In the genomic region with DNA sequence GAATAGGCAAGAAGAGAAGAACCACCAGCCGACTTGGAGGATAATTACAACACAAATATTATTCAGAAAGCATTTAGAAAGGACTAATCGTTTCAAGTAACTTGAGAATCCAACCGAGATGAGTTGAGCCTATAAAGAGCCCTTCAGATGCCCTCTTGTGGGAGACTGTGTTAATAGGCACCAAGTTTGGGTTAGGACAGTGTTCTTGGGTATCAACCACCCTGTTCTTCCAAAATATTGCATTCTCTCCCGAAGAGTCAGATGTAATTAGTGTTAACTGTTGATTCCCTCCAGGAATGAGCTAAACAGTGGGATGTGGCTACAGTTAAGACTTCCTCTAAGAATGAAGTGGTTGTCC, we compare ENCODE assay signal across 8 cellular contexts.
A peak's percentile ranks its signal among the peaks of the same experiment; 100 is the strongest.
DNase-seq lines count a peak whose midpoint lies in the region; ATAC-seq, FAIRE-seq and TF ChIP-seq lines count a peak whose summit lies in the region.

No MANE protein-coding gene starts in this region.

- H4K8ac ChIP-seq in H1 (ENCODE audit: extremely low read depth, insufficient read depth, low read length): no peak overlapping the region

- H4K20me1 ChIP-seq in H1 (replicated peaks in 1 of 2; ENCODE audit: control insufficient read depth in 1 of 2, insufficient read depth in 2 of 2, low read length in 2 of 2) (peaks cover 0 to 1% of the 10 kb centered on the region in 2 experiments), neural cell (ENCODE audit: insufficient read depth) (no peaks in the 10 kb centered on the region)

- H3K18ac ChIP-seq in H1 (ENCODE audit: extremely low read depth, low read length): no peak overlapping the region

- H2AK5ac ChIP-seq in H1 (ENCODE audit: low read depth, low read length): no peak overlapping the region

- H3K14ac ChIP-seq in H1 (ENCODE audit: insufficient read length): no peak overlapping the region

- H4K5ac ChIP-seq in H1 (ENCODE audit: insufficient read length, low read depth, low read length): no peak overlapping the region

- TF ChIP-seq EP300 in H1 (IDR thresholded peaks at IDR 0.05; ENCODE audit: borderline replicate concordance in 1 of 2, low read depth in 2 of 2, low read length in 2 of 2) (no peak), neural cell (conservative IDR thresholded peaks at IDR 0.05; ENCODE audit: poor library complexity, severe bottlenecking) (no peak)

- no peaks in the 10 kb centered on the region for H3K23me2 ChIP-seq in H1 (ENCODE audit: low read depth, low read length)

- no peak overlapping the region for H2BK20ac ChIP-seq in H1 (ENCODE audit: low read length)

- no peak overlapping the region for H3K4ac ChIP-seq in H1 (replicated peaks; ENCODE audit: insufficient read length, low read depth, low read length)

- no peaks in the 10 kb centered on the region for H3K9me2 ChIP-seq in neural cell (ENCODE audit: insufficient read depth, low read length)

- no peak overlapping the region for H3K23ac ChIP-seq in H1 (ENCODE audit: insufficient read length)

- no peaks in the 10 kb centered on the region for H3K9me3 Mint-ChIP-seq in activated T-cell treated with anti-CD3 and anti-CD28 coated beads, Interleukin-2, amount 50 U/mL, for 24 hours
- no peaks in the 10 kb centered on the region for H3K9me3 Mint-ChIP-seq in endothelial cell (ENCODE audit: unreplicated experiment)
- H3K9me3 Mint-ChIP-seq in activated CD4-positive, alpha-beta memory T cell treated with anti-CD3 and anti-CD28 coated beads, Interleukin-2, amount 10 ng/mL, durations not matched to agents 7 days and 5 days: no peaks in the 10 kb centered on the region

- H3K4me3 ChIP-seq in H1 (ENCODE audit: extremely low read depth in 1 of 4, insufficient read depth in 2 of 4, low read depth in 3 of 4, low read length in 4 of 4) (no peak overlapping the region), neural cell (ENCODE audit: low read length) (no peak overlapping the region)

- no peak overlapping the region for H2BK12ac ChIP-seq in H1 (ENCODE audit: low read depth, low read length)

- no peaks in the 10 kb centered on the region for H3K79me2 ChIP-seq in H1 (ENCODE audit: control insufficient read depth in 1 of 2, insufficient read depth in 2 of 2, low read length in 2 of 2)
- H3K79me2 ChIP-seq in neural cell (replicated peaks; ENCODE audit: insufficient read depth, low read length): no peaks in the 10 kb centered on the region

- no peak overlapping the region for H3K4me3 Mint-ChIP-seq in activated T-cell treated with anti-CD3 and anti-CD28 coated beads, Interleukin-2, amount 50 U/mL, for 24 hours
- H3K4me3 Mint-ChIP-seq in endothelial cell (ENCODE audit: unreplicated experiment): no peak overlapping the region
- no peak overlapping the region for H3K4me3 Mint-ChIP-seq in activated CD4-positive, alpha-beta memory T cell treated with anti-CD3 and anti-CD28 coated beads, Interleukin-2, amount 10 ng/mL, durations not matched to agents 7 days and 5 days

- no peak overlapping the region for H4K91ac ChIP-seq in H1 (replicated peaks; ENCODE audit: insufficient read length, low read length)

- POLR2A ChIA-PET in H1 (lab: Charles Lee; ENCODE audit: partially characterized antibody): interaction anchor here (0.6 kb wide), 1 partner anchor 352 kb away, joined by 3 read pairs; no protein-coding TSS in a partner anchor
- POLR2A ChIA-PET in activated CD4-positive, alpha-beta memory T cell treated with anti-CD3 and anti-CD28 coated beads, Interleukin-2, amount 10 ng/mL, durations not matched to agents 7 days and 5 days (lab: Charles Lee): no interaction called here

- H2BK15ac ChIP-seq in H1 (ENCODE audit: low read length): no peak overlapping the region

- TF ChIP-seq POLR2A in H1 (IDR thresholded peaks at IDR 0.05; ENCODE audit: control extremely low read depth in 1 of 2, low read depth in 2 of 2, low read length in 2 of 2): no peak

- no peak overlapping the region for H3K27ac ChIP-seq in H1 (ENCODE audit: low read depth, low read length)
- no peak overlapping the region for H3K27ac ChIP-seq in neural cell (ENCODE audit: low read length)

- no peak overlapping the region for H2BK5ac ChIP-seq in H1 (ENCODE audit: low read depth, low read length)

- CTCF ChIA-PET in H1 (lab: Charles Lee; ENCODE audit: partially characterized antibody): interaction anchor here (0.6 to 4.0 kb wide), 20 partner anchors 10 to 254 kb away, joined by 3 to 18 read pairs (median 4); no protein-coding TSS in a partner anchor
- CTCF ChIA-PET in activated CD4-positive, alpha-beta memory T cell treated with anti-CD3 and anti-CD28 coated beads, Interleukin-2, amount 10 ng/mL, durations not matched to agents 7 days and 5 days (lab: Charles Lee): interaction anchor here (1.3 to 2.6 kb wide), 2 partner anchors 155 to 255 kb away, joined by 3 to 11 read pairs; no protein-coding TSS in a partner anchor

- H3K4me1 ChIP-seq in H1 (replicated peaks in 1 of 4; ENCODE audit: control insufficient read depth in 3 of 4, insufficient read depth in 4 of 4, low read length in 3 of 4): no peaks in the 10 kb centered on the region

- no peak overlapping the region for H2BK120ac ChIP-seq in H1 (replicated peaks; ENCODE audit: low read depth, low read length)

- H3K36me3 ChIP-seq in H1 (ENCODE audit: control insufficient read depth in 2 of 4, insufficient read depth in 4 of 4, low read length in 3 of 4): peaks cover 0 to 13% (median 0%) of the 10 kb centered on the region in 4 experiments; a peak in 3 of 8 replicates
- H3K36me3 ChIP-seq in neural cell (ENCODE audit: insufficient read depth, low read length): no peaks in the 10 kb centered on the region

- no peaks in the 10 kb centered on the region for H3K27me3 Mint-ChIP-seq in activated T-cell treated with anti-CD3 and anti-CD28 coated beads, Interleukin-2, amount 50 U/mL, for 24 hours
- no peaks in the 10 kb centered on the region for H3K27me3 Mint-ChIP-seq in endothelial cell (ENCODE audit: unreplicated experiment)
- no peaks in the 10 kb centered on the region for H3K27me3 Mint-ChIP-seq in activated CD4-positive, alpha-beta memory T cell treated with anti-CD3 and anti-CD28 coated beads, Interleukin-2, amount 10 ng/mL, durations not matched to agents 7 days and 5 days

- TF ChIP-seq CTCF in H1 (IDR thresholded peaks at IDR 0.05; ENCODE audit: control extremely low read depth in 1 of 3, insufficient read depth in 1 of 3, low read depth in 1 of 3, low read length in 3 of 3) (peak in 2 of 3 experiments; percentile 42 to 43; a peak in 2 of 4 replicates), neural cell (IDR thresholded peaks at IDR 0.05; ENCODE audit: poor library complexity, severe bottlenecking) (no peak), endothelial cell (IDR thresholded peaks at IDR 0.05; ENCODE audit: unreplicated experiment) (no peak)

- no peak overlapping the region for H3K56ac ChIP-seq in H1 (replicated peaks; ENCODE audit: insufficient read length, low read depth, low read length)

- peaks cover 5% of the 10 kb centered on the region for H3K4me1 Mint-ChIP-seq in activated T-cell treated with anti-CD3 and anti-CD28 coated beads, Interleukin-2, amount 50 U/mL, for 24 hours (ENCODE audit: low read depth)
- no peaks in the 10 kb centered on the region for H3K4me1 Mint-ChIP-seq in endothelial cell (ENCODE audit: unreplicated experiment)
- no peaks in the 10 kb centered on the region for H3K4me1 Mint-ChIP-seq in activated CD4-positive, alpha-beta memory T cell treated with anti-CD3 and anti-CD28 coated beads, Interleukin-2, amount 10 ng/mL, durations not matched to agents 7 days and 5 days

- no peaks in the 10 kb centered on the region for H3F3A ChIP-seq in neural cell (ENCODE audit: insufficient read depth, low read length, poor library complexity, severe bottlenecking)

- H3K4me2 ChIP-seq in H1 (ENCODE audit: insufficient read depth in 1 of 2, low read depth in 2 of 2, low read length in 2 of 2) (no peak overlapping the region), neural cell (ENCODE audit: low read length) (no peak overlapping the region)

- ATAC-seq in GM18502 (IDR thresholded peaks at IDR 0.05; ENCODE audit: poor library complexity, unreplicated experiment): no peak

- DNase-seq in activated T-cell treated with anti-CD3 and anti-CD28 coated beads, Interleukin-2, amount 50 U/mL, for 24 hours: no peak
- no peak for DNase-seq in activated T-cell treated with anti-CD3 and anti-CD28 coated beads, Interleukin-2, amount 50 U/mL, for 48 hours
- DNase-seq in NCI-H510A (lab: John Stamatoyannopoulos, UW): peak; percentile 45
- no peak for DNase-seq in H1 (ENCODE audit: low read depth in 1 of 2, low spot score in 2 of 2)
- no peak for DNase-seq in endothelial cell (ENCODE audit: low spot score)
- DNase-seq in activated CD4-positive, alpha-beta memory T cell treated with anti-CD3 and anti-CD28 coated beads, Interleukin-2, amount 10 ng/mL, durations not matched to agents 7 days and 5 days: no peak

- WGBS in H1 (ENCODE audit: extremely low coverage in 1 of 2, insufficient coverage in 1 of 2, insufficient read length in 1 of 2, insufficient replicate concordance in 2 of 2, low coverage in 1 of 2, low lambda C conversion rate in 2 of 2, missing lambda C conversion rate in 1 of 2), 2 experiments: 75% methylated on average over 4 of the region's 4 CpGs; no CpG with 5 or more reads in 1 of the 2 experiments

- H2AFZ ChIP-seq in H1 (ENCODE audit: low read length) (no peak overlapping the region), neural cell (ENCODE audit: low read depth, low read length) (no peak overlapping the region)

- H3K9me3 ChIP-seq in H1 (ENCODE audit: insufficient read depth in 2 of 2, low read depth in 1 of 2, low read length in 1 of 2) (peaks cover 0 to 3% of the 10 kb centered on the region in 2 experiments; a peak in 1 of 4 replicates), neural cell (ENCODE audit: low read length) (no peaks in the 10 kb centered on the region)

- H3K27ac Mint-ChIP-seq in activated T-cell treated with anti-CD3 and anti-CD28 coated beads, Interleukin-2, amount 50 U/mL, for 24 hours: peak overlapping the region; percentile 2
- no peak overlapping the region for H3K27ac Mint-ChIP-seq in endothelial cell (ENCODE audit: unreplicated experiment)
- H3K27ac Mint-ChIP-seq in activated CD4-positive, alpha-beta memory T cell treated with anti-CD3 and anti-CD28 coated beads, Interleukin-2, amount 10 ng/mL, durations not matched to agents 7 days and 5 days: no peak overlapping the region

- H3K27me3 ChIP-seq in H1 (replicated peaks in 1 of 4; ENCODE audit: control insufficient read depth in 3 of 4, extremely low read depth in 1 of 4, insufficient read depth in 3 of 4, low read length in 3 of 4): no peaks in the 10 kb centered on the region
- no peaks in the 10 kb centered on the region for H3K27me3 ChIP-seq in neural cell (ENCODE audit: insufficient read depth, low read depth, low read length)

- TF ChIP-seq RAD21 in H1 (IDR thresholded peaks at IDR 0.05 in 1 of 2, conservative IDR thresholded peaks at IDR 0.05 in 1 of 2; ENCODE audit: low read depth in 2 of 2, low read length in 2 of 2): peak; percentile 44 to 57
- peak; percentile 20 for TF ChIP-seq RAD21 in neural cell (conservative IDR thresholded peaks at IDR 0.05)

- H3K9ac ChIP-seq in H1 (replicated peaks in 1 of 4; ENCODE audit: extremely low read depth in 1 of 4, low read depth in 3 of 4, low read length in 3 of 4) (no peak overlapping the region), neural cell (ENCODE audit: low read length) (no peak overlapping the region)

- no peak for FAIRE-seq in H1 (lab: Jason Lieb, UNC)

- peaks cover 45% of the 10 kb centered on the region for H3K36me3 Mint-ChIP-seq in activated T-cell treated with anti-CD3 and anti-CD28 coated beads, Interleukin-2, amount 50 U/mL, for 24 hours (ENCODE audit: low read depth)
- H3K36me3 Mint-ChIP-seq in endothelial cell (ENCODE audit: low read depth, unreplicated experiment): peaks cover 14% of the 10 kb centered on the region
- no peaks in the 10 kb centered on the region for H3K36me3 Mint-ChIP-seq in activated CD4-positive, alpha-beta memory T cell treated with anti-CD3 and anti-CD28 coated beads, Interleukin-2, amount 10 ng/mL, durations not matched to agents 7 days and 5 days (ENCODE audit: low read depth)

- H3K79me1 ChIP-seq in H1 (ENCODE audit: low read depth, low read length): no peaks in the 10 kb centered on the region

Comparison
In these comparisons a context has a peak if more than half of its experiments do, and no peak if none do; other contexts are left out.
1. CTCF ChIP-seq: peak in H1 (2 of 3); none in neural cell (single experiment) and endothelial cell (single experiment).